Comparison of ENCODE assay signal across 15 cellular contexts in the genomic region with DNA sequence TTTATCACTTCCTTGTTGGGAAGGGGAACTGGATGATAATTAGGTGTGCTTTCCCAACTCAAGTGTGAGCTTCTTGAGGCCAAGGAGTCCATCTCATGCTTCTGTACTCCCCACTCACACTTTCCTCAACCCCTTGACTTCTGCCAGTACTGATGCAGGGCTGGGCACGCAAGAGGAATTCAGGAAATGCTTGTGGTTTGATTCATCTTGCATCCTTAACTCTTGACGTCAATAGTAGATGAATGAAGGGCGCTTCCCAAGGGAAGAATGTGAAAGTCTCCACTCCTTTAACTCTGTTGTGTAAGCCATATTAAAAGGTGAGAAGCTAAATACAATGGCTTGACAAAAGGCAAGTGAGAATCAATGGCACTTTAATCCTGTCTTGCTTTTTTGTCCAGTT.
A peak's percentile ranks its signal among the peaks of the same experiment; 100 is the strongest.
DNase-seq lines count a peak whose midpoint lies in the region; ATAC-seq, FAIRE-seq and TF ChIP-seq lines count a peak whose summit lies in the region.
"Had no signal": no experiment of that assay in that cellular context is flagged by ENCODE, and none has a peak within 500 bp of the region (broad histone marks: within the 10 kb centered on the region; RNA-seq: fewer than 3 reads in every experiment).

No MANE protein-coding gene starts in this region.

- TF ChIP-seq POLR2A in A549 (IDR thresholded peaks at IDR 0.05; ENCODE audit: low read length), result no peak

- H3K27me3 Mint-ChIP-seq in astrocyte (ENCODE audit: low read depth, unreplicated experiment), result no peaks in the 10 kb centered on the region

- H3K27me3 ChIP-seq in astrocyte (ENCODE audit: insufficient read depth, low read length), result no peaks in the 10 kb centered on the region
- H3K27me3 ChIP-seq: gastrocnemius medialis, thyroid gland had no signal

- FAIRE-seq in A549 (lab: Jason Lieb, UNC) (peak; percentile 61), astrocyte (lab: Jason Lieb, UNC) (no peak)

- peak overlapping the region; percentile 68 to 81 for H3K27ac ChIP-seq in A549
- peak overlapping the region; percentile 93 for H3K27ac ChIP-seq in astrocyte (ENCODE audit: low read depth, low read length)
- H3K27ac ChIP-seq: gastrocnemius medialis, thyroid gland had no signal

- no peaks in the 10 kb centered on the region for H3K36me3 ChIP-seq in astrocyte (ENCODE audit: insufficient read depth, low read length)
- H3K36me3 ChIP-seq: gastrocnemius medialis, thyroid gland had no signal

- TF ChIP-seq EP300 in A549 (IDR thresholded peaks at IDR 0.05), result peak; percentile 39 to 68; a peak in 3 of 5 replicates

- 0% methylated on average over 3 of the region's 3 CpGs for WGBS in A549 (ENCODE audit: missing lambda C conversion rate)

- POLR2A ChIA-PET in A549 (lab: Yijun Ruan, JAX), result no interaction called here

- H3K4me2 ChIP-seq in A549, result peak overlapping the region; percentile 21; the same call in 1 of the 3 replicates
- peak overlapping the region; percentile 36 for H3K4me2 ChIP-seq in astrocyte (ENCODE audit: low read length)

- no peaks in the 10 kb centered on the region for H3K36me3 Mint-ChIP-seq in astrocyte (ENCODE audit: low read depth, unreplicated experiment)

- H3K4me1 Mint-ChIP-seq in astrocyte (ENCODE audit: low read depth, unreplicated experiment), result peaks cover 9% of the 10 kb centered on the region

- TF ChIP-seq RAD21 in A549 (conservative IDR thresholded peaks at IDR 0.05 in 1 of 2, IDR thresholded peaks at IDR 0.05 in 1 of 2), result peak in 1 of 2 experiments; percentile 14; a peak in 1 of 5 replicates

- H3K79me2 ChIP-seq in astrocyte (ENCODE audit: insufficient read depth, low read length), result no peaks in the 10 kb centered on the region

- H3K27ac Mint-ChIP-seq in astrocyte (ENCODE audit: unreplicated experiment), result peak overlapping the region; percentile 93

- DNase-seq in A549 (ENCODE audit: low read depth in 1 of 2, low spot score in 1 of 2) (peak; percentile 12 to 94), HPDE6-E6E7 (ENCODE audit: extremely low spot score) (peak; percentile 74), astrocyte (ENCODE audit: low read depth) (peak; percentile 96), islet precursor cell (peak; percentile 81), mesenteric fat pad (ENCODE audit: low spot score) (no peak), medulla oblongata (ENCODE audit: extremely low spot score) (no peak)
- DNase-seq: AML-193, amniotic stem cell, gastrocnemius medialis, NCI-H187 treated with DMSO at 0.1 percent for 48 hours, thyroid gland had no signal

- no peaks in the 10 kb centered on the region for H4K20me1 ChIP-seq in astrocyte (ENCODE audit: insufficient read depth, low read length)

- peak overlapping the region; percentile 52 for H3K9ac ChIP-seq in astrocyte (ENCODE audit: low read length)

- H3K9me3 Mint-ChIP-seq in astrocyte (ENCODE audit: unreplicated experiment), result peaks cover 6% of the 10 kb centered on the region

- H3K9me3 ChIP-seq in A549 (peaks cover 9% of the 10 kb centered on the region; the same call in 1 of the 3 replicates), astrocyte (ENCODE audit: insufficient read depth, low read depth, low read length) (peaks cover 2% of the 10 kb centered on the region)
- H3K9me3 ChIP-seq: gastrocnemius medialis, thyroid gland had no signal

- TF ChIP-seq CTCF in A549 (IDR thresholded peaks at IDR 0.05) (no peak), astrocyte (IDR thresholded peaks at IDR 0.05; ENCODE audit: insufficient read depth, low read depth, low read length) (no peak)

- H2AFZ ChIP-seq in astrocyte (ENCODE audit: low read depth, low read length), result no peak overlapping the region

- peaks cover 7% of the 10 kb centered on the region; the same call in 1 of the 3 replicates for H3K4me1 ChIP-seq in A549
- H3K4me1 ChIP-seq in astrocyte (ENCODE audit: insufficient read depth, low read length), result peaks cover 6% of the 10 kb centered on the region
- H3K4me1 ChIP-seq: gastrocnemius medialis, thyroid gland had no signal

- H3K4me3 ChIP-seq in A549, result no peak overlapping the region
- no peak overlapping the region for H3K4me3 ChIP-seq in astrocyte (ENCODE audit: insufficient read depth, low read depth, low read length)
- H3K4me3 ChIP-seq: gastrocnemius medialis, thyroid gland had no signal

- H3K4me3 Mint-ChIP-seq in astrocyte (ENCODE audit: unreplicated experiment), result no peak overlapping the region
- H3K4me3 Mint-ChIP-seq: nephron had no signal

- ATAC-seq in A549 (peak; percentile 81 to 98), GM19463 (IDR thresholded peaks at IDR 0.05; ENCODE audit: unreplicated experiment) (no peak), HG02870 (IDR thresholded peaks at IDR 0.05; ENCODE audit: unreplicated experiment) (no peak)
- ATAC-seq: gastrocnemius medialis, Right ventricle myocardium inferior had no signal

- CTCF ChIA-PET in A549 (lab: Yijun Ruan, JAX), result no interaction called here

TF ChIP-seq in A549, 52 proteins besides CTCF, POLR2A, EP300 and RAD21:
- TF ChIP-seq KDM5A (IDR thresholded peaks at IDR 0.05) (no peak), HOXB13 (CRISPR knock-in tag; IDR thresholded peaks at IDR 0.05; ENCODE audit: low read depth) (peak; percentile 43; the same call in 1 of the 2 replicates), ZC3H11A (IDR thresholded peaks at IDR 0.05) (no peak), TFCP2L1 (CRISPR knock-in tag; IDR thresholded peaks at IDR 0.05) (no peak), CEBPB (IDR thresholded peaks at IDR 0.05) (peak in 1 of 2 experiments; percentile 49; a peak in 1 of 4 replicates), MAX (IDR thresholded peaks at IDR 0.05) (peak; percentile 58), JUN (IDR thresholded peaks at IDR 0.05) (0 out of 5 replicates have a peak, but pooled peaks of 1 of the 2 experiments have one; percentile 41), FOSB (CRISPR knock-in tag; IDR thresholded peaks at IDR 0.05) (peak; percentile 76; the same call in 1 of the 2 replicates), POLR2AphosphoS2 (conservative IDR thresholded peaks at IDR 0.05; ENCODE audit: low read length) (no peak), FOXS1 (CRISPR knock-in tag; IDR thresholded peaks at IDR 0.05) (peak; percentile 8; the same call in 1 of the 2 replicates), NR3C1 (IDR thresholded peaks at IDR 0.05) (no peak), EHF (CRISPR knock-in tag; IDR thresholded peaks at IDR 0.05) (no peak; the same call in none of the 2 replicates), JUNB (IDR thresholded peaks at IDR 0.05) (peak; percentile 48), BCL3 (IDR thresholded peaks at IDR 0.05) (no peak), PHF8 (IDR thresholded peaks at IDR 0.05; ENCODE audit: borderline replicate concordance, low read depth) (no peak), FOSL2 (IDR thresholded peaks at IDR 0.05) (no peak), FOSL2 (CRISPR knock-in tag; IDR thresholded peaks at IDR 0.05) (peak; percentile 79), GATA3 (IDR thresholded peaks at IDR 0.05; ENCODE audit: borderline replicate concordance) (peak; percentile 83), REST (IDR thresholded peaks at IDR 0.05) (no peak)
- TF ChIP-seq, protein P1, sequence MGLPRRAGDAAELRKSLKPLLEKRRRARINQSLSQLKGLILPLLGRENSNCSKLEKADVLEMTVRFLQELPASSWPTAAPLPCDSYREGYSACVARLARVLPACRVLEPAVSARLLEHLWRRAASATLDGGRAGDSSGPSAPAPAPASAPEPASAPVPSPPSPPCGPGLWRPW (IDR thresholded peaks at IDR 0.05), result peak; percentile 36; the same call in 1 of the 2 replicates

Comparison
In these comparisons a context has a peak if more than half of its experiments do, and no peak if none do; other contexts are left out.
1. ATAC-seq: peak in A549 (2 of 2); none in GM19463 (single experiment) and HG02870 (single experiment).
2. DNase-seq: peak in A549 (2 of 2), HPDE6-E6E7 (single experiment), astrocyte (single experiment) and islet precursor cell (single experiment); none in mesenteric fat pad (single experiment) and medulla oblongata (single experiment).